Comparison of ENCODE assay signal across 15 cellular contexts in the genomic region with DNA sequence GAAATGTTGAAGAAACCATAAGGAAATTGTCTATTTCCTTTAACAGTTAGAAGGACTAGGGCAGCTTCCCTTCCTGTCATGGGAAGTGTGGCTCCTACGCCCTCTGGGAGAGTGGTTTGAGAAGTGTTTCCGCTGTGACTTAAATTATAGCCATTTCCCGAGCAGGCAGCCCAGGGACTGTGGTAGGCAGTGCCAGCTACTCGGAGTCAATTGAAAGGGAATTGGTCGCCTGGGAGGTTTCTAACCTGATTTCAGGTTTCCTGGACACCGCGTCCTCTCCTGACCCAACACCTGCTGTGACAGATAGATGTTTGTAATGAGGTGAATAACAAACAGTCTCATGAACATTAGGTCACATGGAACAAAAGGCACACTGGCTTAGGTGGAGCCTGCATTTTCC.
DNase-seq lines count a peak whose midpoint lies in the region; TF ChIP-seq lines count a peak whose summit lies in the region.
"Had no signal": no experiment of that assay in that cellular context is flagged by ENCODE, and none has a peak within 500 bp of the region (broad histone marks: within the 10 kb centered on the region; RNA-seq: fewer than 3 reads in every experiment).

No MANE protein-coding gene starts in this region.

- 64 to 76% methylated on average over 6 to 7 of the region's 7 CpGs for WGBS in esophagus squamous epithelium, 2 donors

- H3K4me3 ChIP-seq in esophagus squamous epithelium (no peak overlapping the region), osteoblast (ENCODE audit: insufficient read depth, low read length) (peak overlapping the region; percentile 0)
- H3K4me3 ChIP-seq: GM23248 had no signal

- no peaks in the 10 kb centered on the region for H3K27me3 ChIP-seq in esophagus squamous epithelium
- H3K27me3 ChIP-seq in osteoblast (ENCODE audit: insufficient read depth, low read length) = no peaks in the 10 kb centered on the region

- H3K27ac ChIP-seq in esophagus squamous epithelium = peak overlapping the region in 3 of 4 donors; percentile 21 to 77 (median 52)
- H3K27ac ChIP-seq in osteoblast (ENCODE audit: low read depth, low read length) = no peak overlapping the region
- H3K27ac ChIP-seq: GM23248 had no signal

- TF ChIP-seq POLR2A in esophagus squamous epithelium (IDR thresholded peaks at IDR 0.05) = no peak

- peak overlapping the region; percentile 74 for H2AFZ ChIP-seq in osteoblast (ENCODE audit: low read length)
- H2AFZ ChIP-seq: GM23248 had no signal

- peak overlapping the region; percentile 44 for H3K4me2 ChIP-seq in osteoblast (ENCODE audit: insufficient read depth, low read length)

- H3K9me3 ChIP-seq in esophagus squamous epithelium (no peaks in the 10 kb centered on the region), osteoblast (ENCODE audit: low read depth, low read length) (no peaks in the 10 kb centered on the region)

- no peaks in the 10 kb centered on the region for H3K79me2 ChIP-seq in osteoblast (ENCODE audit: insufficient read depth, low read length)

- intact Hi-C loops in esophagus squamous epithelium (cut with DNase I) = no loop called here

- H3K36me3 ChIP-seq in esophagus squamous epithelium (no peaks in the 10 kb centered on the region), osteoblast (ENCODE audit: insufficient read depth, low read length) (no peaks in the 10 kb centered on the region)

- DNase-seq in GDM1 (lab: John Stamatoyannopoulos, UW) (peak; percentile 24), NCI-H510A (lab: John Stamatoyannopoulos, UW) (peak; percentile 49), esophagus squamous epithelium (lab: John Stamatoyannopoulos, UW) (no peak), osteoblast (ENCODE audit: insufficient read length, low spot score, missing footprints) (no peak), LoVo (ENCODE audit: low spot score) (no peak), SKM-1 treated with dmso at 0.1 percent for 144 hours (lab: John Stamatoyannopoulos, UW; ENCODE audit: unreplicated experiment) (no peak)
- DNase-seq in activated T-cell treated with anti-CD3 and anti-CD28 coated beads, Interleukin-2, amount 50 U/mL, for 1 hour = no peak
- DNase-seq in effector CD4-positive, alpha-beta T cell = no peak
- DNase-seq: CD4-positive, alpha-beta T cell; GM23248; islet precursor cell; NCI-H446 treated with DMSO at 0.1 percent for 48 hours; SHP77 treated with DMSO at 0.1 percent for 48 hours; stimulated activated CD4-positive, alpha-beta T cell treated with anti-CD3 and anti-CD28 coated beads, Interleukin-15, amount 100 ng/mL, for 24 hours; stimulated activated CD8-positive, alpha-beta memory T cell treated with anti-CD3 and anti-CD28 coated beads, Interleukin-4, amount 100 ng/mL, for 48 hours had no signal

- peaks cover 0 to 4% (median 0%) of the 10 kb centered on the region in 3 donors for H3K4me1 ChIP-seq in esophagus squamous epithelium
- H3K4me1 ChIP-seq in osteoblast (ENCODE audit: insufficient read depth, low read length) = peaks cover 4% of the 10 kb centered on the region

- TF ChIP-seq CTCF in esophagus squamous epithelium (IDR thresholded peaks at IDR 0.05) (no peak), osteoblast (IDR thresholded peaks at IDR 0.05; ENCODE audit: extremely low read depth, low read depth, low read length) (no peak)

- no peaks in the 10 kb centered on the region for H4K20me1 ChIP-seq in osteoblast (ENCODE audit: insufficient read depth, low read length)

Comparison
In these comparisons a context has a peak if more than half of its experiments do, and no peak if none do; other contexts are left out.
1. DNase-seq: peak in GDM1 (single experiment) and NCI-H510A (single experiment); none in esophagus squamous epithelium (single experiment), osteoblast (single experiment), LoVo (single experiment), activated T-cell treated with anti-CD3 and anti-CD28 coated beads, Interleukin-2, amount 50 U/mL, for 1 hour (single experiment), SKM-1 treated with dmso at 0.1 percent for 144 hours (single experiment) and effector CD4-positive, alpha-beta T cell (single experiment).